ENCODE assay signal across 8 cellular contexts in genomic region chr5:112921031-112921832, GRCh38. TPM values are rescaled to one million over a fixed set of nuclear protein-coding genes. Genes with fewer than 3 reads are reported as not detected.
A peak's percentile ranks its signal among the peaks of the same experiment; 100 is the strongest.
DNase-seq lines count a peak whose midpoint lies in the region; ATAC-seq, FAIRE-seq and TF ChIP-seq lines count a peak whose summit lies in the region.

No MANE protein-coding gene starts in this region.

- no peaks in the 10 kb centered on the region for H3K27me3 ChIP-seq in small intestine (ENCODE audit: control insufficient read depth in 2 of 2, insufficient read depth in 2 of 2, low read length in 2 of 2)

- no peak for FAIRE-seq in small intestine (lab: Jason Lieb, UNC)

- peak overlapping the region; percentile 93 for H3K27ac ChIP-seq in caudate nucleus (ENCODE audit: low read depth, low read length)
- peak overlapping the region; percentile 90 to 97 for H3K27ac ChIP-seq in small intestine (ENCODE audit: low read depth in 1 of 2, low read length in 1 of 2)

- peak overlapping the region; percentile 84 for H3K4me3 ChIP-seq in WI38 (ENCODE audit: low read depth, low read length)
- peak overlapping the region; percentile 89 to 96 for H3K4me3 ChIP-seq in small intestine (ENCODE audit: low read depth in 1 of 2, low read length in 2 of 2)

- DNase-seq in NCI-H187 (lab: John Stamatoyannopoulos, UW) (peak; percentile 14 to 43), NCI-H187 treated with DMSO at 0.1 percent for 48 hours (lab: John Stamatoyannopoulos, UW) (no peak), NCI-H146 (lab: John Stamatoyannopoulos, UW) (peak; percentile 82), caudate nucleus (lab: John Stamatoyannopoulos, UW) (peak in 57 of 61 donors; percentile 9 to 81 (median 53)), iris pigment epithelial cell (ENCODE audit: low read depth) (peak; percentile 77), small intestine (peak; percentile 62)

- peak; percentile 46 for ATAC-seq in HG02798 (IDR thresholded peaks at IDR 0.05; ENCODE audit: poor library complexity, unreplicated experiment)

- WGBS in small intestine, 3 donors: 0 to 1% (median 1%) methylated on average over 33 to 68 of the region's 68 CpGs

- H3K36me3 ChIP-seq in small intestine (ENCODE audit: control insufficient read depth in 2 of 2, insufficient read depth in 2 of 2, low read length in 2 of 2): no peaks in the 10 kb centered on the region

- peaks cover 3 to 4% of the 10 kb centered on the region in 2 donors for H3K4me1 ChIP-seq in small intestine (ENCODE audit: control insufficient read depth in 2 of 2, insufficient read depth in 1 of 2, low read depth in 1 of 2, low read length in 1 of 2)

- H3K9me3 ChIP-seq in small intestine (ENCODE audit: control insufficient read depth, low read depth): no peaks in the 10 kb centered on the region

- TF ChIP-seq CTCF in WI38 (IDR thresholded peaks at IDR 0.05; ENCODE audit: low read depth, low read length): no peak

RNA-seq across cellular contexts. Expression of gene REEP5, which starts 0.8 kb away (rescaled TPM):
- polyA plus RNA-seq in small intestine: 10 to 100 TPM; 27.3 to 47.7 (median 27.3) TPM

RNA-seq across cellular contexts. Expression of gene DCP2, which starts 55.4 kb away (rescaled TPM):
- polyA plus RNA-seq in small intestine: 1 to 10 TPM; 5.6 to 8.1 (median 7.8) TPM
